16 cellular contexts compared by ENCODE assay signal in the genomic region with DNA sequence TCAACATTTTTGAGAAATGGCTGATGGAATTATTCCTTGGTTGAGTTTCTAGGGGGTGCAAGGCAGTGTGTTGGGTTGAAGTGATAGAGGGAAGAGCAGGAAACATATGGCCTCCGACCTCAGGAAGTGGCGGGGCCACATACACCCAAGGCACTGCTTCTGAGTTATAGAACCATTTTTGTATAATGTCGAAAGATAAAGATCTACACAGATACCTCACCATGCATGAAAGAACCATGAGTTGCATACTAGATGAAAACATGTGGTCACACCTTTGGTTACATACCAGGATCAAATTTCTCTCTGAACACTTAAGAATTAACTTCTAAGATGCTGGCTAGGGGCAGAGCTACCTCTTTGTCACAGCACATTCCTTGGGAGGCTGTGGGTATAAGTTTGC. TPM values are rescaled to one million over a fixed set of nuclear protein-coding genes. Genes with fewer than 3 reads are reported as not detected.
DNase-seq lines count a peak whose midpoint lies in the region; ATAC-seq, FAIRE-seq and TF ChIP-seq lines count a peak whose summit lies in the region.
"Had no signal": no experiment of that assay in that cellular context is flagged by ENCODE, and none has a peak within 500 bp of the region (broad histone marks: within the 10 kb centered on the region; RNA-seq: fewer than 3 reads in every experiment).

No MANE protein-coding gene starts in this region.

- no peaks in the 10 kb centered on the region for H3K9me2 ChIP-seq in Loucy (replicated peaks; ENCODE audit: low read depth, low read length)

- FAIRE-seq in GM12878 (lab: Jason Lieb, UNC), result no peak

- peak; percentile 33 for ATAC-seq in GM12878
- peak; percentile 43 for ATAC-seq in stimulated activated naive CD8-positive, alpha-beta T cell treated with anti-CD3 and anti-CD28 coated beads, Interleukin-15, Interleukin-2, amounts not matched to agents 100 U/mL and 50 U/mL, for 24 hours

- no peak for TF ChIP-seq EP300 in GM12878 (IDR thresholded peaks at IDR 0.05; ENCODE audit: borderline replicate concordance in 1 of 2, control insufficient read depth in 1 of 2, low read depth in 2 of 2, low read length in 2 of 2)

- 0% methylated on average over 3 of the region's 3 CpGs for WGBS in GM12878 (ENCODE audit: insufficient coverage, insufficient replicate concordance, low lambda C conversion rate, missing lambda C conversion rate)

- H3K27me3 Mint-ChIP-seq in activated CD4-positive, alpha-beta T cell treated with anti-CD3 and anti-CD28 coated beads, Interleukin-2, amount 10 ng/mL, durations not matched to agents 7 days and 5 days, result peaks cover 14% of the 10 kb centered on the region

- peaks cover 19% of the 10 kb centered on the region for H3K4me1 Mint-ChIP-seq in activated CD4-positive, alpha-beta T cell treated with anti-CD3 and anti-CD28 coated beads, Interleukin-2, amount 10 ng/mL, durations not matched to agents 7 days and 5 days

- no peak overlapping the region for H3K27ac ChIP-seq in GM12878 (ENCODE audit: control insufficient read depth, insufficient read depth)
- H3K27ac ChIP-seq: testis had no signal

- H3K4me3 ChIP-seq in Loucy (ENCODE audit: low read length, poor library complexity, severe bottlenecking), result peak overlapping the region; percentile 40
- no peak overlapping the region for H3K4me3 ChIP-seq in GM12878
- H3K4me3 ChIP-seq: MG63, testis had no signal

- POLR2A ChIA-PET in activated CD4-positive, alpha-beta T cell treated with anti-CD3 and anti-CD28 coated beads, Interleukin-2, amount 10 ng/mL, durations not matched to agents 7 days and 5 days (lab: Charles Lee), result no interaction called here
- POLR2A ChIA-PET in GM12878 (lab: Charles Lee), result no interaction called here

- no peaks in the 10 kb centered on the region for H3K27me3 ChIP-seq in Loucy (ENCODE audit: insufficient read depth, low read length, poor library complexity, severe bottlenecking)
- no peaks in the 10 kb centered on the region; a peak in 1 of 4 replicates for H3K27me3 ChIP-seq in GM12878 (replicated peaks in 1 of 2; ENCODE audit: control insufficient read depth in 2 of 2, insufficient read depth in 2 of 2, low read length in 1 of 2)
- H3K27me3 ChIP-seq: MG63, testis had no signal

- BruUV-seq in GM12878 (replicated peaks; lab: Mats Ljungman, UMichigan), result no TSS peak

- no peaks in the 10 kb centered on the region for H4K20me1 ChIP-seq in Loucy (ENCODE audit: insufficient read depth, low read length, poor library complexity, severe bottlenecking)
- no peaks in the 10 kb centered on the region for H4K20me1 ChIP-seq in GM12878 (ENCODE audit: control insufficient read depth, insufficient read depth)

- H3K4me2 ChIP-seq in Loucy (ENCODE audit: low read depth, low read length, poor library complexity, severe bottlenecking) (peak overlapping the region; percentile 63), GM12878 (ENCODE audit: control insufficient read depth, insufficient read depth) (no peak overlapping the region)

- in situ Hi-C loops in GM12878 (cut with MboI), result no loop called here

- SMC1A ChIA-PET in GM12878 (lab: Charles Lee; ENCODE audit: uncharacterized antibody, unreplicated experiment), result interaction anchor here (1.6 kb wide), 1 partner anchor 10 kb away, joined by 3 read pairs; no protein-coding TSS in a partner anchor

- H3K79me2 ChIP-seq in Loucy (ENCODE audit: insufficient read depth, low read length) (no peaks in the 10 kb centered on the region), GM12878 (ENCODE audit: control insufficient read depth, insufficient read depth, low read length) (no peaks in the 10 kb centered on the region)

- peak; percentile 64 for DNase-seq in activated CD4-positive, alpha-beta T cell treated with anti-CD3 and anti-CD28 coated beads, Interleukin-2, amount 10 ng/mL, durations not matched to agents 7 days and 5 days
- no peak for DNase-seq in activated CD4-positive, alpha-beta T cell treated with anti-CD3 and anti-CD28 coated beads, Interleukin-2, amount 50 U/mL, for 1 hour
- no peak for DNase-seq in GM12878 (ENCODE audit: low read depth, low spot score)
- DNase-seq in stimulated activated naive CD8-positive, alpha-beta T cell treated with anti-CD3 and anti-CD28 coated beads, Interleukin-15, Interleukin-2, amounts not matched to agents 100 U/mL and 50 U/mL, for 24 hours, result no peak
- no peak for DNase-seq in stimulated activated CD4-positive, alpha-beta T cell treated with anti-CD3 and anti-CD28 coated beads, Interleukin-4, amount 100 ng/mL, for 1 hour
- no peak for DNase-seq in stimulated activated CD4-positive, alpha-beta T cell treated with anti-CD3 and anti-CD28 coated beads, Interleukin-2, amount 100 ng/mL, for 24 hours
- no peak for DNase-seq in stimulated activated CD4-positive, alpha-beta T cell treated with anti-CD3 and anti-CD28 coated beads, Interleukin-4, amount 100 ng/mL, for 4 hours
- DNase-seq: ACHN, activated gamma-delta T cell treated with Interleukin-2 at 50 U/mL for 16 hours, MG63, naive B cell, NCI-H2029 treated with DMSO at 0.1 percent for 48 hours, NCI-H748 treated with DMSO at 0.1 percent for 48 hours, RPMI8226, testis had no signal

- peaks cover 8% of the 10 kb centered on the region for H3K9me3 Mint-ChIP-seq in activated CD4-positive, alpha-beta T cell treated with anti-CD3 and anti-CD28 coated beads, Interleukin-2, amount 10 ng/mL, durations not matched to agents 7 days and 5 days

- H3K4me1 ChIP-seq in Loucy (ENCODE audit: insufficient read depth, low read length, poor library complexity, severe bottlenecking) (peaks cover 39% of the 10 kb centered on the region), GM12878 (ENCODE audit: control insufficient read depth, insufficient read depth, low read length) (no peaks in the 10 kb centered on the region)
- H3K4me1 ChIP-seq: testis had no signal

- TF ChIP-seq CTCF in Loucy (conservative IDR thresholded peaks at IDR 0.05; ENCODE audit: low read length) (no peak), GM12878 (IDR thresholded peaks at IDR 0.05 in 2 of 3, conservative IDR thresholded peaks at IDR 0.05 in 1 of 3; ENCODE audit: control insufficient read depth in 2 of 3, extremely low read depth in 1 of 3, insufficient read depth in 1 of 3, low read depth in 3 of 3, low read length in 3 of 3) (no peak)

- H3K4me3 Mint-ChIP-seq in activated CD4-positive, alpha-beta T cell treated with anti-CD3 and anti-CD28 coated beads, Interleukin-2, amount 10 ng/mL, durations not matched to agents 7 days and 5 days, result peak overlapping the region; percentile 1

- H3K36me3 Mint-ChIP-seq in activated CD4-positive, alpha-beta T cell treated with anti-CD3 and anti-CD28 coated beads, Interleukin-2, amount 10 ng/mL, durations not matched to agents 7 days and 5 days (ENCODE audit: low read depth), result peaks cover 8% of the 10 kb centered on the region

- H3K9me3 ChIP-seq in Loucy (ENCODE audit: insufficient read depth, low read depth, low read length) (no peaks in the 10 kb centered on the region), GM12878 (replicated peaks; ENCODE audit: control insufficient read depth, insufficient read depth, low read length) (no peaks in the 10 kb centered on the region)
- H3K9me3 ChIP-seq: MG63, testis had no signal

- H2AFZ ChIP-seq in Loucy (ENCODE audit: low read length) (no peak overlapping the region), GM12878 (ENCODE audit: control insufficient read depth, low read depth, low read length) (no peak overlapping the region)

- H3K27ac Mint-ChIP-seq in activated CD4-positive, alpha-beta T cell treated with anti-CD3 and anti-CD28 coated beads, Interleukin-2, amount 10 ng/mL, durations not matched to agents 7 days and 5 days, result peak overlapping the region; percentile 70
- H3K27ac Mint-ChIP-seq: naive B cell had no signal

- CTCF ChIA-PET in activated CD4-positive, alpha-beta T cell treated with anti-CD3 and anti-CD28 coated beads, Interleukin-2, amount 10 ng/mL, durations not matched to agents 7 days and 5 days (lab: Charles Lee), result interaction anchor here (0.9 kb wide), 1 partner anchor 8 kb away, joined by 3 read pairs; no protein-coding TSS in a partner anchor
- CTCF ChIA-PET in GM12878 (lab: Yijun Ruan, JAX), result no interaction called here

- H3K36me3 ChIP-seq in Loucy (ENCODE audit: insufficient read depth, low read length), result no peaks in the 10 kb centered on the region
- no peaks in the 10 kb centered on the region for H3K36me3 ChIP-seq in GM12878 (ENCODE audit: control insufficient read depth in 2 of 2, insufficient read depth in 2 of 2, low read length in 1 of 2)

- TF ChIP-seq POLR2A in GM12878 (IDR thresholded peaks at IDR 0.05; ENCODE audit: low read depth, low read length), result no peak

- TF ChIP-seq RAD21 in GM12878 (IDR thresholded peaks at IDR 0.05; ENCODE audit: insufficient read depth, low read depth, low read length), result no peak

- RAD21 ChIA-PET in GM12878 (lab: Charles Lee; ENCODE audit: unreplicated experiment), result no interaction called here

- intact Hi-C loops in GM12878 (cut with micrococcal nuclease; ENCODE audit: unreplicated experiment), result loop anchor here (10.0 kb wide), 1 partner anchor 202 kb away; no protein-coding TSS in a partner anchor

- H3F3A ChIP-seq in Loucy (ENCODE audit: low read depth), result no peaks in the 10 kb centered on the region

- peak overlapping the region; percentile 6 for H3K9ac ChIP-seq in Loucy (ENCODE audit: low read depth, low read length, poor library complexity, severe bottlenecking)
- H3K9ac ChIP-seq in GM12878 (ENCODE audit: control insufficient read depth, insufficient read depth, low read length), result no peak overlapping the region

RNA-seq across cellular contexts. Expression of gene LAMA3, which starts 23.2 kb away (rescaled TPM):
- under 1 TPM; 0.20 to 0.54 TPM for total RNA-seq in activated CD4-positive, alpha-beta T cell treated with anti-CD3 and anti-CD28 coated beads, Interleukin-2, amount 10 ng/mL, durations not matched to agents 7 days and 5 days
- 0.17 and 0.71 TPM in 2 replicates for total RNA-seq in GM12878 (2013; cell fraction: nucleolus; rRNA removed)
- 2.0 and 2.9 TPM in 2 replicates for total RNA-seq in GM12878 (2014; rRNA removed)
- total RNA-seq in GM12878 (2014; rRNA removed; fragmentation: Illumina TruSeq; extraction: Trizol), result 5.4 and 6.5 TPM in 2 replicates
- 4.5 and 5.7 TPM in 2 replicates for total RNA-seq in GM12878 (2021)
- polyA plus RNA-seq in GM12878 (2011; ENCODE audit: low read depth), result 0.12 TPM
- 0.37 and 0.50 TPM in 2 replicates for polyA plus RNA-seq in GM12878 (2011; rRNA removed)
- 0.15 and 0.16 TPM in 2 replicates for polyA plus RNA-seq in GM12878 (2011; cell fraction: cytosol; rRNA removed)
- polyA plus RNA-seq in GM12878 (2011; cell fraction: nucleus; rRNA removed), result 0.48 and 0.58 TPM in 2 replicates
- 0.15 and 0.51 TPM in 2 replicates for polyA plus RNA-seq in GM12878 (2012)
- polyA plus RNA-seq in GM12878 (2014; fragmentation: Illumina TruSeq; extraction: Trizol), result 5.8 and 11.7 TPM in 2 replicates
- 1 to 10 TPM; 4.4 to 5.1 TPM for polyA plus RNA-seq in GM12878 (2014; fragmentation: Nextera tagmentation; extraction: Ambion mirVana)
- 2.2 and 3.3 TPM in 2 replicates for polyA plus RNA-seq in GM12878 (2014; rRNA removed)
- 1 to 10 TPM; 6.2 to 6.3 TPM for polyA plus RNA-seq in GM12878 (2016; fragmentation: Nextera tagmentation; extraction: Ambion mirVana)
- polyA minus RNA-seq in GM12878 (2011; rRNA and poly(A)+ RNA removed), result 0.29 and 0.31 TPM in 2 replicates
- 0.27 and 0.31 TPM in 2 replicates for polyA minus RNA-seq in GM12878 (2011; cell fraction: cytosol; rRNA and poly(A)+ RNA removed)
- 0.36 and 0.38 TPM in 2 replicates for polyA minus RNA-seq in GM12878 (2011; cell fraction: nucleus; rRNA and poly(A)+ RNA removed)

RNA-seq across cellular contexts. Expression of gene ANKRD29, which starts 49.7 kb away (rescaled TPM):
- total RNA-seq in activated CD4-positive, alpha-beta T cell treated with anti-CD3 and anti-CD28 coated beads, Interleukin-2, amount 10 ng/mL, durations not matched to agents 7 days and 5 days, result under 1 TPM in 1 of 2 experiments, not detected in 1; 0.25 TPM
- total RNA-seq in GM12878 (2013; cell fraction: nucleolus; rRNA removed), result 1.8 and 2.9 TPM in 2 replicates
- total RNA-seq in GM12878 (2014; rRNA removed) (0.98 and 1.3 TPM in 2 replicates), GM12878 (2014; rRNA removed; fragmentation: Illumina TruSeq; extraction: Trizol) (1.6 TPM in 2 replicates), GM12878 (2021) (1.4 and 1.7 TPM in 2 replicates)
- 0.18 TPM for polyA plus RNA-seq in GM12878 (2011; ENCODE audit: low read depth)
- polyA plus RNA-seq in GM12878 (2011; rRNA removed) (9.2 and 15.1 TPM in 2 replicates), GM12878 (2014; fragmentation: Illumina TruSeq; extraction: Trizol) (2.4 and 3.5 TPM in 2 replicates), GM12878 (2014; fragmentation: Nextera tagmentation; extraction: Ambion mirVana) (under 1 TPM; 0.53 to 0.62 TPM), GM12878 (2014; rRNA removed) (1.2 and 2.5 TPM in 2 replicates), GM12878 (2016; fragmentation: Nextera tagmentation; extraction: Ambion mirVana) (1 to 10 TPM; 1.6 TPM)
- 4.4 and 6.0 TPM in 2 replicates for polyA plus RNA-seq in GM12878 (2011; cell fraction: cytosol; rRNA removed)
- 4.7 and 5.0 TPM in 2 replicates for polyA plus RNA-seq in GM12878 (2011; cell fraction: nucleus; rRNA removed)
- 0.32 and 0.37 TPM in 2 replicates for polyA plus RNA-seq in GM12878 (2012)
- 3.4 and 4.3 TPM in 2 replicates for polyA minus RNA-seq in GM12878 (2011; rRNA and poly(A)+ RNA removed)
- polyA minus RNA-seq in GM12878 (2011; cell fraction: cytosol; rRNA and poly(A)+ RNA removed), result 3.2 and 4.4 TPM in 2 replicates
- 3.1 and 6.1 TPM in 2 replicates for polyA minus RNA-seq in GM12878 (2011; cell fraction: nucleus; rRNA and poly(A)+ RNA removed)
